Comparison of ENCODE assay signal across 8 cellular contexts in genomic region chr22:31495343-31495742, GRCh38. TPM values are rescaled to one million over a fixed set of nuclear protein-coding genes. Genes with fewer than 3 reads are reported as not detected.
DNase-seq lines count a peak whose midpoint lies in the region; ATAC-seq and TF ChIP-seq lines count a peak whose summit lies in the region.

No MANE protein-coding gene starts in this region.

- no peak for DNase-seq in MG63
- no peak for DNase-seq in colonic mucosa
- no peak for DNase-seq in islet precursor cell
- no peak for DNase-seq in central memory CD4-positive, alpha-beta T cell

- no peaks in the 10 kb centered on the region for H3K27me3 ChIP-seq in MG63
- no peaks in the 10 kb centered on the region for H3K27me3 ChIP-seq in colonic mucosa

- intact Hi-C loops in colonic mucosa (cut with DNase I) = no loop called here

- TF ChIP-seq CTCF in C4-2B (conservative IDR thresholded peaks at IDR 0.05) (no peak), colonic mucosa (IDR thresholded peaks at IDR 0.05) (no peak), nephron (IDR thresholded peaks at IDR 0.05; ENCODE audit: unreplicated experiment in 3 of 3) (no peak)

- peaks cover 11% of the 10 kb centered on the region for H3K4me1 Mint-ChIP-seq in nephron

- peak overlapping the region in 1 of 2 donors; percentile 6 for H3K9ac ChIP-seq in colonic mucosa (ENCODE audit: low read depth in 2 of 2, low read length in 2 of 2)

- H3K36me3 ChIP-seq in MG63 (peaks cover 16% of the 10 kb centered on the region), colonic mucosa (no peaks in the 10 kb centered on the region)

- H3K9me3 Mint-ChIP-seq in nephron = peaks cover 7% of the 10 kb centered on the region

- H3K27me3 Mint-ChIP-seq in nephron (ENCODE audit: low read depth) = no peaks in the 10 kb centered on the region

- H3K4me3 Mint-ChIP-seq in nephron = peak overlapping the region; percentile 90 to 95 (median 93)

- TF ChIP-seq POLR2A in GM18505 (IDR thresholded peaks at IDR 0.05; ENCODE audit: borderline replicate concordance, extremely low read depth, insufficient read depth, insufficient read length) = no peak

- peaks cover 4% of the 10 kb centered on the region for H3K9me3 ChIP-seq in MG63
- no peaks in the 10 kb centered on the region for H3K9me3 ChIP-seq in colonic mucosa

- H3K27ac ChIP-seq in C4-2B (peak overlapping the region; percentile 71; the same call in 1 of the 2 replicates), colonic mucosa (peak overlapping the region; percentile 89)

- ATAC-seq in HG03139 (IDR thresholded peaks at IDR 0.05; ENCODE audit: unreplicated experiment) (no peak), GM18505 (IDR thresholded peaks at IDR 0.05; ENCODE audit: unreplicated experiment) (no peak)

- no peaks in the 10 kb centered on the region for H3K4me1 ChIP-seq in colonic mucosa

- peak overlapping the region in 2 of 3 experiments; percentile 82 to 96 for H3K27ac Mint-ChIP-seq in nephron

- H3K4me3 ChIP-seq in MG63 (peak overlapping the region; percentile 63), colonic mucosa (peak overlapping the region; percentile 89)

- H3K36me3 Mint-ChIP-seq in nephron (ENCODE audit: low read depth) = peaks cover 17% of the 10 kb centered on the region

RNA-seq across cellular contexts. Expression of gene SFI1, which starts 1.0 kb away (rescaled TPM):
- total RNA-seq in MG63 (2014; rRNA removed; shearing (Covaris generic); ENCODE audit: low replicate concordance) = 10.7 and 12.2 TPM in 2 replicates
- total RNA-seq in colonic mucosa = 10 to 100 TPM; 24.1 to 47.8 TPM

RNA-seq across cellular contexts. Expression of gene EIF4ENIF1, which starts 5.7 kb away (rescaled TPM):
- 6.0 and 6.2 TPM in 2 replicates for total RNA-seq in MG63 (2014; rRNA removed; shearing (Covaris generic); ENCODE audit: low replicate concordance)
- 10 to 100 TPM; 25.2 to 25.4 TPM for total RNA-seq in colonic mucosa
